In genomic region chr21:29233611-29234540, GRCh38 we compare ENCODE assay signal across 9 cellular contexts.
DNase-seq lines count a peak whose midpoint lies in the region; ATAC-seq, FAIRE-seq and TF ChIP-seq lines count a peak whose summit lies in the region.
"Had no signal": no experiment of that assay in that cellular context is flagged by ENCODE, and none has a peak within 500 bp of the region (broad histone marks: within the 10 kb centered on the region; RNA-seq: fewer than 3 reads in every experiment).

No MANE protein-coding gene starts in this region.

- intact Hi-C loops in IMR-90 (cut with micrococcal nuclease), result no loop called here
- intact Hi-C loops in lower lobe of right lung (cut with DNase I), result no loop called here

- H3K27ac ChIP-seq in IMR-90 (ENCODE audit: insufficient read depth, low read length) (no peak overlapping the region), lower lobe of right lung (peak overlapping the region; percentile 4)

- H3K27me3 ChIP-seq in IMR-90 (ENCODE audit: control insufficient read depth, insufficient read depth, low read length) (no peaks in the 10 kb centered on the region), lower lobe of right lung (ENCODE audit: low read depth) (no peaks in the 10 kb centered on the region)

- in situ Hi-C loops in IMR-90 (cut with MboI; ENCODE audit: low sequenced_read_pairs), result no loop called here

- peak overlapping the region; percentile 38; the same call in 1 of the 2 replicates for H2AK5ac ChIP-seq in IMR-90 (ENCODE audit: low read depth, low read length)

- CTCF ChIA-PET in IMR-90 (lab: Yijun Ruan, JAX), result no interaction called here

- POLR2A ChIA-PET in IMR-90 (lab: Charles Lee; ENCODE audit: unreplicated experiment), result interaction anchor here (0.6 kb wide), 1 partner anchor 43 kb away, joined by 4 read pairs; no protein-coding TSS in a partner anchor

- no peak overlapping the region for H3K18ac ChIP-seq in IMR-90 (ENCODE audit: low read depth, low read length)

- H2BK15ac ChIP-seq in IMR-90 (ENCODE audit: low read depth, low read length), result no peak overlapping the region

- H3K14ac ChIP-seq in IMR-90 (replicated peaks; ENCODE audit: low read depth, low read length), result no peak overlapping the region

- no peak overlapping the region for H3K9ac ChIP-seq in IMR-90 (ENCODE audit: low read depth, low read length)

- H3K9me3 ChIP-seq in IMR-90 (ENCODE audit: control insufficient read depth, insufficient read depth, low read length) (no peaks in the 10 kb centered on the region), lower lobe of right lung (no peaks in the 10 kb centered on the region)

- no peaks in the 10 kb centered on the region for H4K20me1 ChIP-seq in IMR-90 (ENCODE audit: insufficient read depth, low read length)

- H2BK20ac ChIP-seq in IMR-90 (ENCODE audit: low read depth, low read length), result no peak overlapping the region

- no peak overlapping the region for H3K56ac ChIP-seq in IMR-90 (ENCODE audit: extremely low read depth, insufficient read depth, low read length)

- no peak overlapping the region for H4K91ac ChIP-seq in IMR-90 (ENCODE audit: insufficient read depth, low read depth, low read length)

- no peak overlapping the region for H3K23ac ChIP-seq in IMR-90 (ENCODE audit: low read depth, low read length)

- no peak for TF ChIP-seq RAD21 in IMR-90 (IDR thresholded peaks at IDR 0.05; ENCODE audit: low read length)

- DNase-seq in IMR-90 (no peak), lower lobe of right lung (no peak), H54 (ENCODE audit: insufficient read length, low spot score) (no peak), GM19240 (ENCODE audit: insufficient read length, low spot score) (no peak), NCI-H446 treated with DMSO at 0.1 percent for 48 hours (lab: John Stamatoyannopoulos, UW) (no peak), anterior cingulate cortex (lab: John Stamatoyannopoulos, UW) (no peak)

- H3K9me1 ChIP-seq in IMR-90 (ENCODE audit: insufficient read depth, low read length), result peaks cover 4% of the 10 kb centered on the region; the same call in 1 of the 2 replicates

- 0 out of 2 replicates have a peak overlapping the region, but pooled peaks have one; percentile 9 for H3K4ac ChIP-seq in IMR-90 (ENCODE audit: low read depth, low read length)

- ATAC-seq in GM18867 (IDR thresholded peaks at IDR 0.05; ENCODE audit: unreplicated experiment) (peak; percentile 64), GM21717 (IDR thresholded peaks at IDR 0.05; ENCODE audit: unreplicated experiment) (peak; percentile 60), IMR-90 (ENCODE audit: low read depth) (no peak), lower lobe of right lung (no peak)
- ATAC-seq: HCT116 had no signal

- 86% methylated on average over 2 of the region's 11 CpGs; no CpG with 5 or more reads in 1 of the 2 experiments for WGBS in IMR-90 (ENCODE audit: extremely low coverage in 2 of 2, insufficient read length in 1 of 2), 2 experiments

- H3K36me3 ChIP-seq in IMR-90 (ENCODE audit: control insufficient read depth, insufficient read depth, low read length) (no peaks in the 10 kb centered on the region), lower lobe of right lung (no peaks in the 10 kb centered on the region)

- no peak overlapping the region for H3K4me3 ChIP-seq in IMR-90 (ENCODE audit: insufficient read depth, low read depth, low read length)
- no peak overlapping the region for H3K4me3 ChIP-seq in lower lobe of right lung

- H4K5ac ChIP-seq in IMR-90 (ENCODE audit: low read depth, low read length), result no peak overlapping the region

- no peaks in the 10 kb centered on the region for H3K79me1 ChIP-seq in IMR-90 (ENCODE audit: low read depth in 1 of 2, low read length in 2 of 2)

- no peak overlapping the region for H2BK120ac ChIP-seq in IMR-90 (ENCODE audit: low read depth, low read length)

- dilution Hi-C loops in IMR-90 (cut with HindIII; ENCODE audit: low sequenced_read_pairs, unreplicated experiment), result no loop called here

- TF ChIP-seq CTCF in IMR-90 (conservative IDR thresholded peaks at IDR 0.05; ENCODE audit: low read depth, low read length) (no peak), lower lobe of right lung (IDR thresholded peaks at IDR 0.05) (no peak)

- no peak overlapping the region for H2AFZ ChIP-seq in IMR-90 (replicated peaks; ENCODE audit: low read length, poor library complexity)

- TF ChIP-seq POLR2A in IMR-90 (IDR thresholded peaks at IDR 0.05; ENCODE audit: low read depth, low read length) (no peak), H54 (IDR thresholded peaks at IDR 0.05; ENCODE audit: low read depth, low read length) (no peak)

- peaks cover 17% of the 10 kb centered on the region for H3K4me1 ChIP-seq in IMR-90 (ENCODE audit: control insufficient read depth, insufficient read depth, low read length)
- H3K4me1 ChIP-seq in lower lobe of right lung, result peaks cover 45% of the 10 kb centered on the region

- H2AK9ac ChIP-seq in IMR-90 (replicated peaks; ENCODE audit: low read depth, low read length, poor library complexity), result no peak overlapping the region

- no peak overlapping the region for H3K4me2 ChIP-seq in IMR-90 (ENCODE audit: low read depth, low read length)

- no peak overlapping the region for H4K8ac ChIP-seq in IMR-90 (ENCODE audit: low read depth in 2 of 2, low read length in 2 of 2)

- BruUV-seq in IMR-90 (replicated peaks; lab: Mats Ljungman, UMichigan), result no TSS peak

- no peak for FAIRE-seq in H54 (lab: Jason Lieb, UNC)

- H2BK5ac ChIP-seq in IMR-90 (ENCODE audit: low read depth, low read length, poor library complexity, severe bottlenecking), result no peak overlapping the region

TF ChIP-seq in IMR-90, 13 proteins besides CTCF, POLR2A, EP300 and RAD21:
- no peak for TF ChIP-seq NFE2L2 (IDR thresholded peaks at IDR 0.05; ENCODE audit: low read depth, low read length)
- TF ChIP-seq RFX5 (IDR thresholded peaks at IDR 0.05; ENCODE audit: low read depth, low read length), result no peak
- TF ChIP-seq MXI1 (IDR thresholded peaks at IDR 0.05; ENCODE audit: borderline replicate concordance, low read depth, low read length), result no peak
- no peak for TF ChIP-seq MAZ (IDR thresholded peaks at IDR 0.05; ENCODE audit: borderline replicate concordance, low read depth, low read length)
- no peak for TF ChIP-seq CHD1 (IDR thresholded peaks at IDR 0.05; ENCODE audit: low read depth, low read length)
- TF ChIP-seq, protein P1, sequence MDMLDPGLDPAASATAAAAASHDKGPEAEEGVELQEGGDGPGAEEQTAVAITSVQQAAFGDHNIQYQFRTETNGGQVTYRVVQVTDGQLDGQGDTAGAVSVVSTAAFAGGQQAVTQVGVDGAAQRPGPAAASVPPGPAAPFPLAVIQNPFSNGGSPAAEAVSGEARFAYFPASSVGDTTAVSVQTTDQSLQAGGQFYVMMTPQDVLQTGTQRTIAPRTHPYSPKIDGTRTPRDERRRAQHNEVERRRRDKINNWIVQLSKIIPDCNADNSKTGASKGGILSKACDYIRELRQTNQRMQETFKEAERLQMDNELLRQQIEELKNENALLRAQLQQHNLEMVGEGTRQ (IDR thresholded peaks at IDR 0.05; ENCODE audit: low read depth, low read length), result no peak

Comparison
In these comparisons a context has a peak if more than half of its experiments do, and no peak if none do; other contexts are left out.
1. ATAC-seq: peak in GM18867 (single experiment) and GM21717 (single experiment); none in IMR-90 (single experiment) and lower lobe of right lung (0 of 2).